1 cellular context compared by ENCODE assay signal in the genomic region with DNA sequence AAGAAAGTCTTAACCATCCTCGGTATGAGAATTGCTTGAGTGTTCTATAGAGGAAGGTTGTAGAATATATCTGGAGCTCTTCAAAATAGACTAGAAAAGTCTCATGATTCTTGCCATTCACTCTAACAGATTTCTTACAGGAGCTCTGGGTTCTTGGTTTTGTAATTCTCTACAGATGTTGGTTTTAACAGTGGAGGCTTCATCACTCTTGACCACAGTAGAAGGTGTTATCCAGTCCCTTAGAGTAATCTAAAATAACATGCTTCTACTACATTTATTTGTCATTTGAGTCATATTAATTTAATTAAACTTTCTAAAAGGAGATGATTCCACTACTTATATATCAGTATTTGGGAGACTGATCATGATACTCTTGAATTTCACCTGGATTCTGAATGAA.
TF ChIP-seq lines count a peak whose summit lies in the region.

No MANE protein-coding gene starts in this region.

TF ChIP-seq in GM12878, 131 proteins besides CTCF, POLR2A, EP300 and RAD21 (continued from another document):
- TF ChIP-seq SIX5 (IDR thresholded peaks at IDR 0.05; ENCODE audit: low read depth, low read length, severe bottlenecking): no peak
- no peak for TF ChIP-seq SUPT20H (IDR thresholded peaks at IDR 0.05; ENCODE audit: borderline replicate concordance, control insufficient read depth, low read depth, low read length)
- TF ChIP-seq, protein P1, sequence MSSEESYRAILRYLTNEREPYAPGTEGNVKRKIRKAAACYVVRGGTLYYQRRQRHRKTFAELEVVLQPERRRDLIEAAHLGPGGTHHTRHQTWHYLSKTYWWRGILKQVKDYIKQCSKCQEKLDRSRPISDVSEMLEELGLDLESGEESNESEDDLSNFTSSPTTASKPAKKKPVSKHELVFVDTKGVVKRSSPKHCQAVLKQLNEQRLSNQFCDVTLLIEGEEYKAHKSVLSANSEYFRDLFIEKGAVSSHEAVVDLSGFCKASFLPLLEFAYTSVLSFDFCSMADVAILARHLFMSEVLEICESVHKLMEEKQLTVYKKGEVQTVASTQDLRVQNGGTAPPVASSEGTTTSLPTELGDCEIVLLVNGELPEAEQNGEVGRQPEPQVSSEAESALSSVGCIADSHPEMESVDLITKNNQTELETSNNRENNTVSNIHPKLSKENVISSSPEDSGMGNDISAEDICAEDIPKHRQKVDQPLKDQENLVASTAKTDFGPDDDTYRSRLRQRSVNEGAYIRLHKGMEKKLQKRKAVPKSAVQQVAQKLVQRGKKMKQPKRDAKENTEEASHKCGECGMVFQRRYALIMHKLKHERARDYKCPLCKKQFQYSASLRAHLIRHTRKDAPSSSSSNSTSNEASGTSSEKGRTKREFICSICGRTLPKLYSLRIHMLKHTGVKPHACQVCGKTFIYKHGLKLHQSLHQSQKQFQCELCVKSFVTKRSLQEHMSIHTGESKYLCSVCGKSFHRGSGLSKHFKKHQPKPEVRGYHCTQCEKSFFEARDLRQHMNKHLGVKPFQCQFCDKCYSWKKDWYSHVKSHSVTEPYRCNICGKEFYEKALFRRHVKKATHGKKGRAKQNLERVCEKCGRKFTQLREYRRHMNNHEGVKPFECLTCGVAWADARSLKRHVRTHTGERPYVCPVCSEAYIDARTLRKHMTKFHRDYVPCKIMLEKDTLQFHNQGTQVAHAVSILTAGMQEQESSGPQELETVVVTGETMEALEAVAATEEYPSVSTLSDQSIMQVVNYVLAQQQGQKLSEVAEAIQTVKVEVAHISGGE (CRISPR knock-in tag; IDR thresholded peaks at IDR 0.05): no peak
- no peak for TF ChIP-seq CBX3 (IDR thresholded peaks at IDR 0.05; ENCODE audit: borderline replicate concordance, low read depth)
- TF ChIP-seq CREB1 (IDR thresholded peaks at IDR 0.05; ENCODE audit: low read depth): no peak
- no peak for TF ChIP-seq TCF12 (IDR thresholded peaks at IDR 0.05; ENCODE audit: low read depth, low read length)
- no peak for TF ChIP-seq IKZF2 (IDR thresholded peaks at IDR 0.05)
- TF ChIP-seq ZNF217 (IDR thresholded peaks at IDR 0.05): no peak
- no peak for TF ChIP-seq TCF7 (IDR thresholded peaks at IDR 0.05; ENCODE audit: borderline replicate concordance)
